ENCODE assay signal across 28 cellular contexts in genomic region chr20:3865887-3866407, GRCh38.
"Had no signal": no experiment of that assay in that cellular context is flagged by ENCODE, and none has a peak within 500 bp of the region (broad histone marks: within the 10 kb centered on the region; RNA-seq: fewer than 3 reads in every experiment).

No MANE protein-coding gene starts in this region.

- H3K27ac Mint-ChIP-seq: activated CD4-positive, alpha-beta memory T cell treated with anti-CD3 and anti-CD28 coated beads, Interleukin-2, amount 10 ng/mL, durations not matched to agents 7 days and 5 days; activated CD4-positive, alpha-beta T cell treated with anti-CD3 and anti-CD28 coated beads, Interleukin-2, amount 10 ng/mL, durations not matched to agents 7 days and 5 days; activated naive CD8-positive, alpha-beta T cell treated with anti-CD3 and anti-CD28 coated beads, Interleukin-2, amount 10 ng/mL, durations not matched to agents 7 days and 5 days; activated T-cell treated with anti-CD3 and anti-CD28 coated beads, Interleukin-2, amount 50 U/mL, for 72 hours; brain; dendritic cell treated with granulocyte-macrophage colony-stimulating factor and Interleukin-4, amounts not matched to agents 40 ng/mL and 50 ng/mL, for 4 days; endodermal cell had no signal

- H3K4me3 ChIP-seq: ascending aorta, coronary artery, dorsolateral prefrontal cortex, gastrocnemius medialis had no signal

- H3K27me3 ChIP-seq: ascending aorta, dorsolateral prefrontal cortex, gastrocnemius medialis had no signal

- H3K9me3 ChIP-seq: ascending aorta, gastrocnemius medialis had no signal

- ATAC-seq: activated naive CD4-positive, alpha-beta T cell treated with anti-CD3 and anti-CD28 coated beads, Interleukin-2, amount 50 U/mL, for 72 hours; activated T-cell treated with anti-CD3 and anti-CD28 coated beads, Interleukin-2, amount 50 U/mL, for 72 hours; esophagus mucosa; gastrocnemius medialis had no signal

- DNase-seq: activated CD4-positive, alpha-beta memory T cell treated with anti-CD3 and anti-CD28 coated beads, Interleukin-2, amount 10 ng/mL, durations not matched to agents 7 days and 5 days; activated CD4-positive, alpha-beta T cell treated with anti-CD3 and anti-CD28 coated beads for 1 hour; activated CD4-positive, alpha-beta T cell treated with anti-CD3 and anti-CD28 coated beads for 4 hours; activated CD4-positive, alpha-beta T cell treated with anti-CD3 and anti-CD28 coated beads, Interleukin-2, amount 10 ng/mL, durations not matched to agents 7 days and 5 days; activated CD4-positive, alpha-beta T cell treated with anti-CD3 and anti-CD28 coated beads, Interleukin-2, amount 50 U/mL, for 4 hours; activated CD4-positive, CD25-positive, alpha-beta regulatory T cell; activated CD8-positive, alpha-beta memory T cell treated with anti-CD3 and anti-CD28 coated beads, Interleukin-2, amount 50 U/mL, for 48 hours; activated gamma-delta T cell; activated naive CD4-positive, alpha-beta T cell; activated naive CD4-positive, alpha-beta T cell treated with anti-CD3 and anti-CD28 coated beads, Interleukin-2, amount 10 ng/mL, durations not matched to agents 7 days and 5 days; activated naive CD8-positive, alpha-beta T cell treated with anti-CD3 and anti-CD28 coated beads, Interleukin-2, amount 10 ng/mL, durations not matched to agents 7 days and 5 days; activated T-cell treated with anti-CD3 and anti-CD28 coated beads for 4 hours; activated T-cell treated with anti-CD3 and anti-CD28 coated beads, Interleukin-2, amount 50 U/mL, for 24 hours; activated T-cell treated with anti-CD3 and anti-CD28 coated beads, Interleukin-2, amount 50 U/mL, for 72 hours; dorsolateral prefrontal cortex; effector memory CD4-positive, alpha-beta T cell; endodermal cell; foreskin fibroblast; gastrocnemius medialis; glutamatergic neuron; T-helper 2 cell had no signal

- H3K4me1 ChIP-seq: ascending aorta, gastrocnemius medialis had no signal

- H3K27ac ChIP-seq: ascending aorta, coronary artery, dorsolateral prefrontal cortex, gastrocnemius medialis had no signal

- H3K4me3 Mint-ChIP-seq: activated CD4-positive, alpha-beta memory T cell treated with anti-CD3 and anti-CD28 coated beads, Interleukin-2, amount 10 ng/mL, durations not matched to agents 7 days and 5 days; activated CD4-positive, alpha-beta T cell treated with anti-CD3 and anti-CD28 coated beads, Interleukin-2, amount 10 ng/mL, durations not matched to agents 7 days and 5 days; activated naive CD4-positive, alpha-beta T cell treated with anti-CD3 and anti-CD28 coated beads, Interleukin-2, amount 10 ng/mL, durations not matched to agents 7 days and 5 days; activated naive CD8-positive, alpha-beta T cell treated with anti-CD3 and anti-CD28 coated beads, Interleukin-2, amount 10 ng/mL, durations not matched to agents 7 days and 5 days; activated T-cell treated with anti-CD3 and anti-CD28 coated beads, Interleukin-2, amount 50 U/mL, for 24 hours; activated T-cell treated with anti-CD3 and anti-CD28 coated beads, Interleukin-2, amount 50 U/mL, for 72 hours; brain; central memory CD8-positive, alpha-beta T cell; dendritic cell treated with granulocyte-macrophage colony-stimulating factor and Interleukin-4, amounts not matched to agents 40 ng/mL and 50 ng/mL, for 4 days; endodermal cell had no signal

- H3K4me1 Mint-ChIP-seq: activated CD4-positive, alpha-beta memory T cell treated with anti-CD3 and anti-CD28 coated beads, Interleukin-2, amount 10 ng/mL, durations not matched to agents 7 days and 5 days; activated CD4-positive, alpha-beta T cell treated with anti-CD3 and anti-CD28 coated beads, Interleukin-2, amount 10 ng/mL, durations not matched to agents 7 days and 5 days; activated naive CD4-positive, alpha-beta T cell treated with anti-CD3 and anti-CD28 coated beads, Interleukin-2, amount 10 ng/mL, durations not matched to agents 7 days and 5 days; activated naive CD8-positive, alpha-beta T cell treated with anti-CD3 and anti-CD28 coated beads, Interleukin-2, amount 10 ng/mL, durations not matched to agents 7 days and 5 days; brain; central memory CD8-positive, alpha-beta T cell; endodermal cell had no signal

- H3K9me3 Mint-ChIP-seq: activated CD4-positive, alpha-beta memory T cell treated with anti-CD3 and anti-CD28 coated beads, Interleukin-2, amount 10 ng/mL, durations not matched to agents 7 days and 5 days; activated CD4-positive, alpha-beta T cell treated with anti-CD3 and anti-CD28 coated beads, Interleukin-2, amount 10 ng/mL, durations not matched to agents 7 days and 5 days; activated naive CD4-positive, alpha-beta T cell treated with anti-CD3 and anti-CD28 coated beads, Interleukin-2, amount 50 U/mL, for 72 hours; activated naive CD8-positive, alpha-beta T cell treated with anti-CD3 and anti-CD28 coated beads, Interleukin-2, amount 10 ng/mL, durations not matched to agents 7 days and 5 days; activated T-cell treated with anti-CD3 and anti-CD28 coated beads, Interleukin-2, amount 50 U/mL, for 24 hours; activated T-cell treated with anti-CD3 and anti-CD28 coated beads, Interleukin-2, amount 50 U/mL, for 72 hours; central memory CD8-positive, alpha-beta T cell; dendritic cell treated with granulocyte-macrophage colony-stimulating factor and Interleukin-4, amounts not matched to agents 40 ng/mL and 50 ng/mL, for 4 days had no signal
